Comparison of ENCODE assay signal across 10 cellular contexts in the genomic region with DNA sequence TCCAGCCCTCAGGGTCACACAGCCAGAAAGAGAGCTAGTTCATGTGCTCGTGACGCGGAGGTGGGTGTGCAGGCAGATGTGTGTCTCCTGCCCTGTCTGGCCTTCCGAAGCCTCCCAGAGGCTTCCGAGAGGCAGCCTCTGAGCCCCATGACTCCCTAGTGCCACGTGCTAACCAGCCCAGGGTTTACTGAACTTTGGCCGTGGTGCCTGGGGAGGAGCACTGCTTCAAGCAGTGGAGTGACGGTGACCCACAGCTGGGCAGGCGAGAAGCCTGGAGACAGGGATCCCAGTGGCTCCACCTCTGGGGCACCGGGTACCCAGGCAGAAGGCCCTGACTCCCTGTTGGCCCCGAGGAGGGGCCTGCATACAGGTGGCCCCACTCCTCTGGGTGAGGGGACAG. TPM values are rescaled to one million over a fixed set of nuclear protein-coding genes. Genes with fewer than 3 reads are reported as not detected.
DNase-seq lines count a peak whose midpoint lies in the region; ATAC-seq, FAIRE-seq and TF ChIP-seq lines count a peak whose summit lies in the region.
"Not testable (repeated sequence)": the region's sequence is repeated elsewhere in the genome, so short reads cannot be mapped to it uniquely, and the experiment has no call there.
"Had no signal": no experiment of that assay in that cellular context is flagged by ENCODE, and none has a peak within 500 bp of the region (broad histone marks: within the 10 kb centered on the region; RNA-seq: fewer than 3 reads in every experiment).

No MANE protein-coding gene starts in this region.

- not testable (repeated sequence) for H3K4me2 ChIP-seq in GM12878 (ENCODE audit: control insufficient read depth, insufficient read depth); HepG2 (ENCODE audit: low read depth, low read length)

- not testable (repeated sequence) for H3K4me1 ChIP-seq in GM12878 (ENCODE audit: control insufficient read depth, insufficient read depth, low read length); HepG2 (ENCODE audit: insufficient read depth, low read length); right lobe of liver; mucosa of descending colon (ENCODE audit: low read depth)

- intact Hi-C loops in GM12878 (cut with micrococcal nuclease; ENCODE audit: unreplicated experiment); left colon (cut with DNase I, micrococcal nuclease); HepG2 (cut with micrococcal nuclease; ENCODE audit: unreplicated experiment); right lobe of liver (cut with DNase I); mucosa of descending colon (cut with DNase I, micrococcal nuclease): not testable (repeated sequence)

- CTCF ChIA-PET in GM12878 (lab: Yijun Ruan, JAX); HepG2 (lab: Yijun Ruan, JAX; ENCODE audit: low intra/inter-chr PET ratio, low total read pairs): not testable (repeated sequence)

- TF ChIP-seq EP300 in GM12878 (IDR thresholded peaks at IDR 0.05; ENCODE audit: borderline replicate concordance in 1 of 2, control insufficient read depth in 1 of 2, low read depth in 2 of 2, low read length in 2 of 2); HepG2 (IDR thresholded peaks at IDR 0.05; ENCODE audit: low read depth in 2 of 2, low read length in 2 of 2); HepG2 (CRISPR knock-in tag; IDR thresholded peaks at IDR 0.05; ENCODE audit: borderline replicate concordance): not testable (repeated sequence)

- not testable (repeated sequence) for H2AFZ ChIP-seq in GM12878 (ENCODE audit: control insufficient read depth, low read depth, low read length); HepG2 (ENCODE audit: low read length)

- DNase-seq in GM12891 (ENCODE audit: insufficient read length, low spot score); GM12878 (ENCODE audit: low read depth, low spot score); left colon; left lobe of liver (ENCODE audit: low spot score); HepG2 (ENCODE audit: low spot score); right lobe of liver; mucosa of descending colon: not testable (repeated sequence)

- H3K27me3 ChIP-seq in GM12878 (replicated peaks in 1 of 2; ENCODE audit: control insufficient read depth in 2 of 2, insufficient read depth in 2 of 2, low read length in 1 of 2); HepG2 (ENCODE audit: control insufficient read depth in 1 of 2, insufficient read depth in 2 of 2, low read length in 2 of 2); right lobe of liver: not testable (repeated sequence)

- TSS peak; percentile 50 for BruUV-seq in GM12878 (replicated peaks; lab: Mats Ljungman, UMichigan)
- BruUV-seq in HepG2 (replicated peaks; lab: Mats Ljungman, UMichigan) = not testable (repeated sequence)

- ATAC-seq in GM12878 = not testable (repeated sequence)
- ATAC-seq in left colon (peak; percentile 66), left lobe of liver (peak; percentile 48), HepG2 (peak; percentile 48), right lobe of liver (peak; percentile 44 to 64 (median 52)), mucosa of descending colon (peak; percentile 69)

- POLR2A ChIA-PET in GM12878 (lab: Charles Lee); HepG2 (lab: Yijun Ruan, JAX): not testable (repeated sequence)

- not testable (repeated sequence) for H3K27ac ChIP-seq in GM12878 (ENCODE audit: control insufficient read depth, insufficient read depth); HepG2 (ENCODE audit: extremely low read length, insufficient read depth, low read length); right lobe of liver

- not testable (repeated sequence) for H3K36me3 ChIP-seq in GM12878 (ENCODE audit: control insufficient read depth in 2 of 2, insufficient read depth in 2 of 2, low read length in 1 of 2); HepG2 (replicated peaks in 1 of 2; ENCODE audit: control insufficient read depth in 1 of 2, insufficient read depth in 2 of 2, low read length in 2 of 2); right lobe of liver; mucosa of descending colon (ENCODE audit: low read depth)

- TF ChIP-seq RAD21 in GM12878 (IDR thresholded peaks at IDR 0.05; ENCODE audit: insufficient read depth, low read depth, low read length); HepG2 (CRISPR knock-in tag; IDR thresholded peaks at IDR 0.05): not testable (repeated sequence)

- not testable (repeated sequence) for TF ChIP-seq CTCF in GM12878 (IDR thresholded peaks at IDR 0.05 in 2 of 3, conservative IDR thresholded peaks at IDR 0.05 in 1 of 3; ENCODE audit: control insufficient read depth in 2 of 3, extremely low read depth in 1 of 3, insufficient read depth in 1 of 3, low read depth in 3 of 3, low read length in 3 of 3); HepG2 (CRISPR knock-in tag; IDR thresholded peaks at IDR 0.05); right lobe of liver (IDR thresholded peaks at IDR 0.05); mucosa of descending colon (IDR thresholded peaks at IDR 0.05)

- RAD21 ChIA-PET in GM12878 (lab: Charles Lee; ENCODE audit: unreplicated experiment) = not testable (repeated sequence)

- no CpG with 5 or more reads among the region's 11 CpGs for WGBS in GM12878 (ENCODE audit: insufficient coverage, insufficient replicate concordance, low lambda C conversion rate, missing lambda C conversion rate)
- WGBS in HepG2 (ENCODE audit: low lambda C conversion rate) = no CpG with 5 or more reads among the region's 11 CpGs
- WGBS in right lobe of liver (ENCODE audit: insufficient coverage, low coverage, low lambda C conversion rate, missing lambda C conversion rate) = no CpG with 5 or more reads among the region's 11 CpGs

- not testable (repeated sequence) for H3K79me2 ChIP-seq in GM12878 (ENCODE audit: control insufficient read depth, insufficient read depth, low read length); HepG2 (ENCODE audit: insufficient read depth, low read length)

- H3K9me3 ChIP-seq in GM12878 (replicated peaks; ENCODE audit: control insufficient read depth, insufficient read depth, low read length); HepG2 (ENCODE audit: low read length); right lobe of liver; mucosa of descending colon: not testable (repeated sequence)

- in situ Hi-C loops in GM12878 (cut with MboI); HepG2 (cut with HindIII; ENCODE audit: extremely low pct_ligation_motif_present, low pct_unique_long_range_greater_than_20kb): not testable (repeated sequence)

- SMC1A ChIA-PET in GM12878 (lab: Charles Lee; ENCODE audit: uncharacterized antibody, unreplicated experiment) = not testable (repeated sequence)

- not testable (repeated sequence) for TF ChIP-seq POLR2A in GM12891 (IDR thresholded peaks at IDR 0.05; ENCODE audit: low read depth, low read length); GM12878 (IDR thresholded peaks at IDR 0.05; ENCODE audit: low read depth, low read length); HepG2 (IDR thresholded peaks at IDR 0.05; ENCODE audit: insufficient read depth in 1 of 2, low read depth in 2 of 2, low read length in 2 of 2); right lobe of liver (IDR thresholded peaks at IDR 0.05)

- not testable (repeated sequence) for H3K4me3 ChIP-seq in GM12878; HepG2 (replicated peaks in 1 of 3; ENCODE audit: insufficient read depth in 1 of 3, low read depth in 2 of 3, low read length in 3 of 3); right lobe of liver; mucosa of descending colon

- not testable (repeated sequence) for H3K9ac ChIP-seq in GM12878 (ENCODE audit: control insufficient read depth, insufficient read depth, low read length); HepG2 (ENCODE audit: insufficient read depth, low read depth, low read length)

- not testable (repeated sequence) for H4K20me1 ChIP-seq in GM12878 (ENCODE audit: control insufficient read depth, insufficient read depth); HepG2 (ENCODE audit: insufficient read depth, low read length)

- FAIRE-seq in GM12891 (lab: Jason Lieb, UNC) = peak; percentile 38
- FAIRE-seq in GM12878 (lab: Jason Lieb, UNC) = not testable (repeated sequence)
- FAIRE-seq in HepG2 (lab: Jason Lieb, UNC) = peak; percentile 92

RNA-seq across cellular contexts. Expression of a gene that starts 18.1 kb away (rescaled TPM):
- polyA plus RNA-seq in GM12891 (2012; ENCODE audit: low read depth, missing spikeins) = 20.8 TPM
- total RNA-seq in GM12878 (2013; cell fraction: nucleolus; rRNA removed) = 20.9 and 22.9 TPM in 2 replicates
- 72.6 and 78.3 TPM in 2 replicates for total RNA-seq in GM12878 (2014; rRNA removed)
- total RNA-seq in GM12878 (2014; rRNA removed; fragmentation: Illumina TruSeq; extraction: Trizol) = 36.3 and 37.5 TPM in 2 replicates
- total RNA-seq in GM12878 (2021) = 50.4 and 51.2 TPM in 2 replicates
- 9.0 TPM for polyA plus RNA-seq in GM12878 (2011; ENCODE audit: low read depth)
- polyA plus RNA-seq in GM12878 (2011; rRNA removed) = 11.0 and 18.5 TPM in 2 replicates
- 27.0 and 33.8 TPM in 2 replicates for polyA plus RNA-seq in GM12878 (2011; cell fraction: cytosol; rRNA removed)
- polyA plus RNA-seq in GM12878 (2011; cell fraction: nucleus; rRNA removed) = 34.3 and 41.5 TPM in 2 replicates
- polyA plus RNA-seq in GM12878 (2012) = 29.0 and 29.6 TPM in 2 replicates
- polyA plus RNA-seq in GM12878 (2014; fragmentation: Illumina TruSeq; extraction: Trizol) = 31.2 and 40.1 TPM in 2 replicates
- polyA plus RNA-seq in GM12878 (2014; fragmentation: Nextera tagmentation; extraction: Ambion mirVana) = 1 to 10 TPM in 1 of 2 experiments, under 1 TPM in 1; 0.58 to 1.7 TPM
- 65.2 and 72.3 TPM in 2 replicates for polyA plus RNA-seq in GM12878 (2014; rRNA removed)
- 10 to 100 TPM; 30.6 to 35.6 TPM for polyA plus RNA-seq in GM12878 (2016; fragmentation: Nextera tagmentation; extraction: Ambion mirVana)
- 9.7 and 24.5 TPM in 2 replicates for polyA minus RNA-seq in GM12878 (2011; rRNA and poly(A)+ RNA removed)
- polyA minus RNA-seq in GM12878 (2011; cell fraction: cytosol; rRNA and poly(A)+ RNA removed) = 9.0 and 9.9 TPM in 2 replicates
- 12.0 and 14.2 TPM in 2 replicates for polyA minus RNA-seq in GM12878 (2011; cell fraction: nucleus; rRNA and poly(A)+ RNA removed)
- 1 to 10 TPM in 1 of 2 donors, under 1 TPM in 1; 0.79 to 1.5 TPM for total RNA-seq in left colon
- total RNA-seq in left lobe of liver = 4.0 TPM
- 0.77 and 0.90 TPM in 2 replicates for total RNA-seq in HepG2 (2016; rRNA removed; fragmentation: Illumina TruSeq; extraction: Trizol)
- 0.10 and 0.35 TPM in 2 replicates for total RNA-seq in HepG2 (2016; cell fraction: cytosol; rRNA removed; fragmentation: Illumina TruSeq; extraction: Trizol; ENCODE audit: low read depth)
- 0.76 and 1.1 TPM in 2 replicates for total RNA-seq in HepG2 (2016; cell fraction: insoluble cytoplasmic fraction; rRNA removed; fragmentation: Illumina TruSeq; extraction: Trizol)
- total RNA-seq in HepG2 (2016; cell fraction: membrane; rRNA removed; fragmentation: Illumina TruSeq; extraction: Trizol) = 0.31 and 0.69 TPM in 2 replicates
- 0.31 and 0.60 TPM in 2 replicates for total RNA-seq in HepG2 (2016; cell fraction: nucleus; rRNA removed; fragmentation: Illumina TruSeq; extraction: Trizol)
- 1.6 and 1.7 TPM in 2 replicates for polyA plus RNA-seq in HepG2 (2011; rRNA removed)
- polyA plus RNA-seq in HepG2 (2011; cell fraction: cytosol; rRNA removed) = 0.79 and 2.2 TPM in 2 replicates
- polyA plus RNA-seq in HepG2 (2011; cell fraction: nucleus; rRNA removed) = 1.8 and 2.6 TPM in 2 replicates
- 0.37 and 0.85 TPM in 2 replicates for polyA plus RNA-seq in HepG2 (2012)
- 0.12 and 0.14 TPM in 2 replicates for polyA plus RNA-seq in HepG2 (2016; cell fraction: cytosol; fragmentation: Illumina TruSeq; extraction: Trizol; ENCODE audit: low read depth)
- 0.44 and 0.88 TPM in 2 replicates for polyA plus RNA-seq in HepG2 (2016; cell fraction: insoluble cytoplasmic fraction; fragmentation: Illumina TruSeq; extraction: Trizol; ENCODE audit: low read depth)
- polyA plus RNA-seq in HepG2 (2016; cell fraction: membrane; fragmentation: Illumina TruSeq; extraction: Trizol; ENCODE audit: low read depth) = 0.29 and 0.35 TPM in 2 replicates
- polyA plus RNA-seq in HepG2 (2016; cell fraction: nucleus; fragmentation: Illumina TruSeq; extraction: Trizol; ENCODE audit: insufficient read depth, low read depth) = 1.00 and 1.2 TPM in 2 replicates
- 0.16 and 2.7 TPM in 2 replicates for polyA minus RNA-seq in HepG2 (2011; rRNA and poly(A)+ RNA removed; ENCODE audit: low replicate concordance)
- 0.49 and 0.79 TPM in 2 replicates for polyA minus RNA-seq in HepG2 (2011; cell fraction: cytosol; rRNA and poly(A)+ RNA removed)
- 0.75 and 0.90 TPM in 2 replicates for polyA minus RNA-seq in HepG2 (2011; cell fraction: nucleus; rRNA and poly(A)+ RNA removed)
- total RNA-seq in right lobe of liver = 1 to 10 TPM; 2.6 to 6.1 (median 4.2) TPM
- 1 to 10 TPM; 1.2 to 2.5 (median 1.8) TPM for total RNA-seq in mucosa of descending colon
- total RNA-seq: A172, Calu3, Daoy had no signal

RNA-seq across cellular contexts. Expression of a gene that starts 24.1 kb away (rescaled TPM):
- polyA plus RNA-seq in GM12891 (2012; ENCODE audit: low read depth, missing spikeins) = 3.9 TPM
- total RNA-seq in GM12878 (2013; cell fraction: nucleolus; rRNA removed) = 23.3 and 27.2 TPM in 2 replicates
- total RNA-seq in GM12878 (2014; rRNA removed) (14.1 and 14.8 TPM in 2 replicates), GM12878 (2014; rRNA removed; fragmentation: Illumina TruSeq; extraction: Trizol) (5.8 and 6.9 TPM in 2 replicates), GM12878 (2021) (15.1 and 16.7 TPM in 2 replicates), left colon (10 to 100 TPM; 29.7 to 34.7 TPM), left lobe of liver (11.7 TPM), HepG2 (2016; rRNA removed; fragmentation: Illumina TruSeq; extraction: Trizol) (14.0 and 18.6 TPM in 2 replicates), right lobe of liver (10 to 100 TPM; 10.1 to 41.7 (median 21.5) TPM), mucosa of descending colon (10 to 100 TPM; 18.9 to 40.4 (median 29.1) TPM)
- polyA plus RNA-seq in GM12878 (2011; ENCODE audit: low read depth) = 1.5 TPM
- polyA plus RNA-seq in GM12878 (2011; rRNA removed) (3.8 and 7.5 TPM in 2 replicates), GM12878 (2014; fragmentation: Illumina TruSeq; extraction: Trizol) (3.3 and 5.9 TPM in 2 replicates), GM12878 (2014; fragmentation: Nextera tagmentation; extraction: Ambion mirVana) (under 1 TPM; 0.03 to 0.07 TPM), GM12878 (2014; rRNA removed) (11.7 and 13.1 TPM in 2 replicates), GM12878 (2016; fragmentation: Nextera tagmentation; extraction: Ambion mirVana) (1 to 10 TPM; 5.0 to 6.0 TPM), HepG2 (2011; rRNA removed) (13.7 and 21.2 TPM in 2 replicates)
- 8.7 and 11.9 TPM in 2 replicates for polyA plus RNA-seq in GM12878 (2011; cell fraction: cytosol; rRNA removed)
- polyA plus RNA-seq in GM12878 (2011; cell fraction: nucleus; rRNA removed) = 32.3 and 34.6 TPM in 2 replicates
- polyA plus RNA-seq in GM12878 (2012) = 5.1 and 5.5 TPM in 2 replicates
- polyA minus RNA-seq in GM12878 (2011; rRNA and poly(A)+ RNA removed) = 7.5 and 14.2 TPM in 2 replicates
- 5.8 and 6.5 TPM in 2 replicates for polyA minus RNA-seq in GM12878 (2011; cell fraction: cytosol; rRNA and poly(A)+ RNA removed)
- polyA minus RNA-seq in GM12878 (2011; cell fraction: nucleus; rRNA and poly(A)+ RNA removed) = 8.9 and 13.5 TPM in 2 replicates
- total RNA-seq in HepG2 (2016; cell fraction: cytosol; rRNA removed; fragmentation: Illumina TruSeq; extraction: Trizol; ENCODE audit: low read depth) = 3.1 and 3.2 TPM in 2 replicates
- 11.3 and 19.1 TPM in 2 replicates for total RNA-seq in HepG2 (2016; cell fraction: insoluble cytoplasmic fraction; rRNA removed; fragmentation: Illumina TruSeq; extraction: Trizol)
- 8.0 and 8.1 TPM in 2 replicates for total RNA-seq in HepG2 (2016; cell fraction: membrane; rRNA removed; fragmentation: Illumina TruSeq; extraction: Trizol)
- total RNA-seq in HepG2 (2016; cell fraction: nucleus; rRNA removed; fragmentation: Illumina TruSeq; extraction: Trizol) = 19.9 and 21.9 TPM in 2 replicates
- polyA plus RNA-seq in HepG2 (2011; cell fraction: cytosol; rRNA removed) = 9.8 and 12.5 TPM in 2 replicates
- 62.7 and 63.6 TPM in 2 replicates for polyA plus RNA-seq in HepG2 (2011; cell fraction: nucleus; rRNA removed)
- 9.6 and 14.4 TPM in 2 replicates for polyA plus RNA-seq in HepG2 (2012)
- 1.4 and 1.5 TPM in 2 replicates for polyA plus RNA-seq in HepG2 (2016; cell fraction: cytosol; fragmentation: Illumina TruSeq; extraction: Trizol; ENCODE audit: low read depth)
- polyA plus RNA-seq in HepG2 (2016; cell fraction: insoluble cytoplasmic fraction; fragmentation: Illumina TruSeq; extraction: Trizol; ENCODE audit: low read depth) = 10.4 and 12.3 TPM in 2 replicates
- polyA plus RNA-seq in HepG2 (2016; cell fraction: membrane; fragmentation: Illumina TruSeq; extraction: Trizol; ENCODE audit: low read depth) = 4.1 and 4.4 TPM in 2 replicates
- polyA plus RNA-seq in HepG2 (2016; cell fraction: nucleus; fragmentation: Illumina TruSeq; extraction: Trizol; ENCODE audit: insufficient read depth, low read depth) = 43.0 and 45.0 TPM in 2 replicates
- polyA minus RNA-seq in HepG2 (2011; rRNA and poly(A)+ RNA removed; ENCODE audit: low replicate concordance) = 18.2 and 34.3 TPM in 2 replicates
- 14.7 and 14.9 TPM in 2 replicates for polyA minus RNA-seq in HepG2 (2011; cell fraction: cytosol; rRNA and poly(A)+ RNA removed)
- polyA minus RNA-seq in HepG2 (2011; cell fraction: nucleus; rRNA and poly(A)+ RNA removed) = 24.2 and 25.2 TPM in 2 replicates
